ENCODE assay signal across 22 cellular contexts in genomic region chr4:188663369-188663768, GRCh38.
DNase-seq lines count a peak whose midpoint lies in the region; ATAC-seq, FAIRE-seq and TF ChIP-seq lines count a peak whose summit lies in the region.
"Had no signal": no experiment of that assay in that cellular context is flagged by ENCODE, and none has a peak within 500 bp of the region (broad histone marks: within the 10 kb centered on the region; RNA-seq: fewer than 3 reads in every experiment).

No MANE protein-coding gene starts in this region.

- TF ChIP-seq RAD21 in Ishikawa (IDR thresholded peaks at IDR 0.05; ENCODE audit: low read depth): no peak

- TF ChIP-seq EP300 in Ishikawa (IDR thresholded peaks at IDR 0.05; ENCODE audit: borderline replicate concordance): no peak

- no peak overlapping the region for H3K4me3 Mint-ChIP-seq in activated CD4-positive, alpha-beta T cell treated with anti-CD3 and anti-CD28 coated beads, Interleukin-2, amount 10 ng/mL, durations not matched to agents 24 days and 14 days
- no peak overlapping the region for H3K4me3 Mint-ChIP-seq in progenitor cell of endocrine pancreas (ENCODE audit: low read depth)
- H3K4me3 Mint-ChIP-seq: B cell; CD4-positive, alpha-beta T cell; CD8-positive, alpha-beta T cell had no signal

- no peak for TF ChIP-seq CTCF in progenitor cell of endocrine pancreas (IDR thresholded peaks at IDR 0.05; ENCODE audit: unreplicated experiment)

- intact Hi-C loops in activated CD4-positive, alpha-beta T cell treated with anti-CD3 and anti-CD28 coated beads, Interleukin-2, amount 10 ng/mL, durations not matched to agents 24 days and 14 days (cut with micrococcal nuclease): no loop called here

- peaks cover 5% of the 10 kb centered on the region for H3K9me3 Mint-ChIP-seq in activated CD4-positive, alpha-beta T cell treated with anti-CD3 and anti-CD28 coated beads, Interleukin-2, amount 10 ng/mL, durations not matched to agents 24 days and 14 days
- peaks cover 3% of the 10 kb centered on the region for H3K9me3 Mint-ChIP-seq in progenitor cell of endocrine pancreas (ENCODE audit: low read depth)

- H3K36me3 Mint-ChIP-seq in activated CD4-positive, alpha-beta T cell treated with anti-CD3 and anti-CD28 coated beads, Interleukin-2, amount 10 ng/mL, durations not matched to agents 24 days and 14 days (ENCODE audit: low read depth): no peaks in the 10 kb centered on the region
- peaks cover 1% of the 10 kb centered on the region for H3K36me3 Mint-ChIP-seq in progenitor cell of endocrine pancreas (ENCODE audit: insufficient read depth)
- H3K36me3 Mint-ChIP-seq: CD8-positive, alpha-beta T cell had no signal

- H3K27me3 Mint-ChIP-seq in activated CD4-positive, alpha-beta T cell treated with anti-CD3 and anti-CD28 coated beads, Interleukin-2, amount 10 ng/mL, durations not matched to agents 24 days and 14 days: no peaks in the 10 kb centered on the region
- H3K27me3 Mint-ChIP-seq in progenitor cell of endocrine pancreas: no peaks in the 10 kb centered on the region
- H3K27me3 Mint-ChIP-seq: B cell; CD4-positive, alpha-beta T cell had no signal

- no peak for ATAC-seq in GM18861 (IDR thresholded peaks at IDR 0.05; ENCODE audit: unreplicated experiment)
- ATAC-seq: A549; CD8-positive, alpha-beta T cell; GM12878 had no signal

- H3K27ac Mint-ChIP-seq in activated CD4-positive, alpha-beta T cell treated with anti-CD3 and anti-CD28 coated beads, Interleukin-2, amount 10 ng/mL, durations not matched to agents 24 days and 14 days: no peak overlapping the region
- peak overlapping the region; percentile 9 for H3K27ac Mint-ChIP-seq in progenitor cell of endocrine pancreas
- H3K27ac Mint-ChIP-seq: B cell; CD4-positive, alpha-beta T cell; CD8-positive, alpha-beta T cell had no signal

- H3K4me1 Mint-ChIP-seq in activated CD4-positive, alpha-beta T cell treated with anti-CD3 and anti-CD28 coated beads, Interleukin-2, amount 10 ng/mL, durations not matched to agents 24 days and 14 days: no peaks in the 10 kb centered on the region
- H3K4me1 Mint-ChIP-seq in progenitor cell of endocrine pancreas (ENCODE audit: low read depth): peaks cover 25% of the 10 kb centered on the region
- H3K4me1 Mint-ChIP-seq: B cell had no signal

- peak; percentile 68 for FAIRE-seq in HTR-8/SVneo (lab: Jason Lieb, UNC)
- FAIRE-seq: A549, D721Med, G401.6, GM12878, GM12892, GM18507, GM19239 had no signal

- DNase-seq in activated CD4-positive, alpha-beta T cell treated with anti-CD3 and anti-CD28 coated beads, Interleukin-2, amount 10 ng/mL, durations not matched to agents 24 days and 14 days: peak; percentile 8
- DNase-seq in activated CD4-positive, alpha-beta T cell treated with anti-CD3 and anti-CD28 coated beads, Interleukin-2, amount 50 U/mL, for 1 hour: no peak
- DNase-seq in HTR-8/SVneo (ENCODE audit: insufficient read length, low spot score) (no peak), progenitor cell of endocrine pancreas (ENCODE audit: low spot score, unreplicated experiment) (no peak), globus pallidus (ENCODE audit: low spot score) (no peak)
- DNase-seq: AML-193; Caco-2; Calu3; CD4-positive, alpha-beta T cell; CD8-positive, alpha-beta T cell; DMS79 treated with DMSO at 0.1 percent for 48 hours; GF-D8 had no signal

TF ChIP-seq in Ishikawa, 13 proteins besides CTCF, POLR2A, EP300 and RAD21:
- no peak for TF ChIP-seq NFIC (IDR thresholded peaks at IDR 0.05)
- TF ChIP-seq, protein P1, sequence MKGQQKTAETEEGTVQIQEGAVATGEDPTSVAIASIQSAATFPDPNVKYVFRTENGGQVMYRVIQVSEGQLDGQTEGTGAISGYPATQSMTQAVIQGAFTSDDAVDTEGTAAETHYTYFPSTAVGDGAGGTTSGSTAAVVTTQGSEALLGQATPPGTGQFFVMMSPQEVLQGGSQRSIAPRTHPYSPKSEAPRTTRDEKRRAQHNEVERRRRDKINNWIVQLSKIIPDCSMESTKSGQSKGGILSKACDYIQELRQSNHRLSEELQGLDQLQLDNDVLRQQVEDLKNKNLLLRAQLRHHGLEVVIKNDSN (IDR thresholded peaks at IDR 0.05): no peak
- TF ChIP-seq CEBPB (IDR thresholded peaks at IDR 0.05): 0 out of 2 replicates have a peak, but pooled peaks have one; percentile 26
